ENCODE assay signal across 18 cellular contexts in the genomic region with DNA sequence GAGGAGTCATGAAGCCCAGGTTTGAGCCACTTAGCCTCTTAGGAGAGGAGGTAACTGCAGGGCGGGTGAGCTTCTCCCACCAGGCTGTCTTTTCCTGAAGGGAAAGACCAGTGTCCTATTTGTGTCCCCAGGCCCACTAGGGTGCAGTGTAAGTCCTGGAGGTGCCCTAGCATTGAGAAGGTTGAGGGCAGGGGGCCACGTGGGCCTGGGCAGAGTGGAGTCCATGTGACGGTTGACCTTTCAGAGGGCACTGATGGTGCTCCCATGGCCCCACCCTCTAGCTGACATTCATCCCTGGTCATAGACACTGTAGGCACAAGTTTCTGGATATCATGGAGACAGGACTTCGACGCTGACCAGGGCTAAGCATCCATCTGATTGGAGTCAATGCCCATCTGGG.
"Had no signal": no experiment of that assay in that cellular context is flagged by ENCODE, and none has a peak within 500 bp of the region (broad histone marks: within the 10 kb centered on the region; RNA-seq: fewer than 3 reads in every experiment).

No MANE protein-coding gene starts in this region.

- H3K4me3 Mint-ChIP-seq: activated naive CD8-positive, alpha-beta T cell treated with anti-CD3 and anti-CD28 coated beads, Interleukin-2, amount 10 ng/mL, durations not matched to agents 7 days and 5 days; activated T-cell treated with anti-CD3 and anti-CD28 coated beads, Interleukin-2, amount 50 U/mL, for 72 hours; mesothelial cell of epicardium had no signal

- H3K4me3 ChIP-seq: breast epithelium, esophagus squamous epithelium, lower lobe of right lung, psoas muscle, suprapubic skin, upper lobe of left lung had no signal

- H3K27ac Mint-ChIP-seq: activated naive CD8-positive, alpha-beta T cell treated with anti-CD3 and anti-CD28 coated beads, Interleukin-2, amount 10 ng/mL, durations not matched to agents 7 days and 5 days; activated T-cell treated with anti-CD3 and anti-CD28 coated beads, Interleukin-2, amount 50 U/mL, for 72 hours; mesothelial cell of epicardium had no signal

- H3K36me3 Mint-ChIP-seq: activated naive CD8-positive, alpha-beta T cell treated with anti-CD3 and anti-CD28 coated beads, Interleukin-2, amount 10 ng/mL, durations not matched to agents 7 days and 5 days; mesothelial cell of epicardium had no signal

- H3K9me3 Mint-ChIP-seq: activated naive CD8-positive, alpha-beta T cell treated with anti-CD3 and anti-CD28 coated beads, Interleukin-2, amount 10 ng/mL, durations not matched to agents 7 days and 5 days; activated T-cell treated with anti-CD3 and anti-CD28 coated beads, Interleukin-2, amount 50 U/mL, for 72 hours; mesothelial cell of epicardium had no signal

- H3K27ac ChIP-seq: esophagus squamous epithelium, lower lobe of right lung, psoas muscle, suprapubic skin, upper lobe of left lung had no signal

- H3K36me3 ChIP-seq: breast epithelium, esophagus squamous epithelium, lower lobe of right lung, suprapubic skin, upper lobe of left lung had no signal

- DNase-seq: activated CD4-positive, alpha-beta T cell treated with anti-CD3 and anti-CD28 coated beads, Interleukin-2, amount 50 U/mL, for 48 hours; activated CD4-positive, CD25-positive, alpha-beta regulatory T cell treated with anti-CD3 and anti-CD28 coated beads, Interleukin-2, amount 50 U/mL, for 72 hours; activated gamma-delta T cell treated with Interleukin-2 at 50 U/mL for 16 hours; activated naive CD8-positive, alpha-beta T cell treated with anti-CD3 and anti-CD28 coated beads, Interleukin-2, amount 10 ng/mL, durations not matched to agents 7 days and 5 days; activated T-cell treated with anti-CD3 and anti-CD28 coated beads, Interleukin-2, amount 50 U/mL, for 72 hours; anterior cingulate cortex; esophagus squamous epithelium; foreskin fibroblast; left cardiac atrium; lower lobe of right lung; psoas muscle; stimulated activated CD4-positive, alpha-beta T cell treated with anti-CD3 and anti-CD28 coated beads, Interleukin-2, amount 100 ng/mL, for 48 hours; stimulated activated naive CD4-positive, alpha-beta T cell treated with Interleukin-2 at 50 U/mL for 16 hours; T-helper 2 cell; upper lobe of left lung had no signal

- ATAC-seq: activated T-cell treated with anti-CD3 and anti-CD28 coated beads, Interleukin-2, amount 50 U/mL, for 72 hours; left cardiac atrium; lower lobe of right lung; psoas muscle had no signal

- H3K9me3 ChIP-seq: breast epithelium, esophagus squamous epithelium, lower lobe of right lung, psoas muscle, suprapubic skin, upper lobe of left lung had no signal

- H3K27me3 ChIP-seq: breast epithelium, suprapubic skin, upper lobe of left lung had no signal

- H3K4me1 Mint-ChIP-seq: activated naive CD8-positive, alpha-beta T cell treated with anti-CD3 and anti-CD28 coated beads, Interleukin-2, amount 10 ng/mL, durations not matched to agents 7 days and 5 days; mesothelial cell of epicardium had no signal
